16 cellular contexts compared by ENCODE assay signal in the genomic region with DNA sequence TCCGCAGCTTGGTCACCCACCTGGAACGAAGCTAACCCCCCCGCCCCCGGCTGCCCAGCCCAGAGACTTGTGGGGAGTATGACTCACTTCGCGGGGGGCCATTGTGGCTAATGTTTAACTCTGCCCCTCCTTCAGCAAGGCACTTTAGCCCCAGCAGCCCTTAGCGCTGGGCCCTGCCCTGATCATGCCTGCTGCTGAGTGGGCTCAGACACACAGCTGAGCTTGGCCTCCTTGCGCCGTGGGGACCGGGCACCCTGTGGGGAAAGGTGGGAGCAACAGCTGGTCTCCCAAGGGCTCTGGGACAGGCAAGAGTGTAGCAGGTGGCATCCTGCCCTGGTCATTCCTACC. TPM values are rescaled to one million over a fixed set of nuclear protein-coding genes. Genes with fewer than 3 reads are reported as not detected.
A peak's percentile ranks its signal among the peaks of the same experiment; 100 is the strongest.
DNase-seq lines count a peak whose midpoint lies in the region; ATAC-seq, FAIRE-seq and TF ChIP-seq lines count a peak whose summit lies in the region.
"Had no signal": no experiment of that assay in that cellular context is flagged by ENCODE, and none has a peak within 500 bp of the region (broad histone marks: within the 10 kb centered on the region; RNA-seq: fewer than 3 reads in every experiment).

No MANE protein-coding gene starts in this region.

- H3K27me3 Mint-ChIP-seq in Caco-2 (ENCODE audit: insufficient read depth, unreplicated experiment) (no peaks in the 10 kb centered on the region), astrocyte (ENCODE audit: low read depth, unreplicated experiment) (peaks cover 25% of the 10 kb centered on the region)

- peak overlapping the region; percentile 79 for H3K27ac Mint-ChIP-seq in Caco-2 (ENCODE audit: unreplicated experiment)
- H3K27ac Mint-ChIP-seq in astrocyte (ENCODE audit: unreplicated experiment) = no peak overlapping the region

- H3K27ac ChIP-seq in astrocyte (ENCODE audit: low read depth, low read length) (no peak overlapping the region), muscle layer of duodenum (ENCODE audit: low read length) (peak overlapping the region; percentile 47), SK-N-SH (ENCODE audit: low read depth in 2 of 2, low read length in 1 of 2) (no peak overlapping the region)

- H3K9me3 ChIP-seq in Caco-2 = no peaks in the 10 kb centered on the region
- peaks cover 2% of the 10 kb centered on the region for H3K9me3 ChIP-seq in astrocyte (ENCODE audit: insufficient read depth, low read depth, low read length)
- no peaks in the 10 kb centered on the region for H3K9me3 ChIP-seq in muscle layer of duodenum (ENCODE audit: control insufficient read depth in 1 of 2, low read length in 2 of 2)
- no peaks in the 10 kb centered on the region for H3K9me3 ChIP-seq in SK-N-SH

- H3K9ac ChIP-seq in astrocyte (ENCODE audit: low read length) (no peak overlapping the region), SK-N-SH (no peak overlapping the region)

- peaks cover 53% of the 10 kb centered on the region for H3K4me1 ChIP-seq in Caco-2
- H3K4me1 ChIP-seq in astrocyte (ENCODE audit: insufficient read depth, low read length) = no peaks in the 10 kb centered on the region
- peaks cover 0 to 6% of the 10 kb centered on the region in 2 donors for H3K4me1 ChIP-seq in muscle layer of duodenum (ENCODE audit: control insufficient read depth in 1 of 2, insufficient read depth in 2 of 2, low read length in 2 of 2)
- peaks cover 0 to 8% of the 10 kb centered on the region in 2 experiments; a peak in 1 of 4 replicates for H3K4me1 ChIP-seq in SK-N-SH (ENCODE audit: control insufficient read depth in 1 of 2, insufficient read depth in 2 of 2, low read depth in 1 of 2, low read length in 1 of 2)

- WGBS in SK-N-SH (ENCODE audit: low lambda C conversion rate) = 73% methylated on average over 7 of the region's 10 CpGs

- TF ChIP-seq RAD21 in SK-N-SH (IDR thresholded peaks at IDR 0.05; ENCODE audit: low read length) = no peak

- POLR2A ChIA-PET in Caco-2 (lab: Charles Lee) (no interaction called here), SK-N-SH (lab: Yijun Ruan, JAX) (no interaction called here)

- intact Hi-C loops in Caco-2 (cut with micrococcal nuclease; ENCODE audit: unreplicated experiment) = loop anchor here (2.0 to 5.0 kb wide), 2 partner anchors 58 to 151 kb away; no protein-coding TSS in a partner anchor

- H4K20me1 ChIP-seq in astrocyte (ENCODE audit: insufficient read depth, low read length) (no peaks in the 10 kb centered on the region), SK-N-SH (ENCODE audit: insufficient read depth) (no peaks in the 10 kb centered on the region)

- TF ChIP-seq EP300 in SK-N-SH (IDR thresholded peaks at IDR 0.05; ENCODE audit: borderline replicate concordance in 1 of 2, low read depth in 1 of 2, low read length in 1 of 2) = no peak

- no peaks in the 10 kb centered on the region for H3F3A ChIP-seq in SK-N-SH (replicated peaks; ENCODE audit: insufficient read depth)

- H2AFZ ChIP-seq in astrocyte (ENCODE audit: low read depth, low read length) (no peak overlapping the region), SK-N-SH (ENCODE audit: low read depth) (no peak overlapping the region)

- H3K4me1 Mint-ChIP-seq in Caco-2 (ENCODE audit: low read depth, unreplicated experiment) (peaks cover 15% of the 10 kb centered on the region), astrocyte (ENCODE audit: low read depth, unreplicated experiment) (peaks cover 4% of the 10 kb centered on the region)

- peak overlapping the region; percentile 12 for H3K4me3 Mint-ChIP-seq in Caco-2 (ENCODE audit: unreplicated experiment)
- H3K4me3 Mint-ChIP-seq in astrocyte (ENCODE audit: unreplicated experiment) = no peak overlapping the region

- no peaks in the 10 kb centered on the region for H3K79me2 ChIP-seq in astrocyte (ENCODE audit: insufficient read depth, low read length)
- H3K79me2 ChIP-seq in SK-N-SH (ENCODE audit: insufficient read depth) = no peaks in the 10 kb centered on the region

- FAIRE-seq in astrocyte (lab: Jason Lieb, UNC) = no peak

- no peak overlapping the region for H3K4me3 ChIP-seq in Caco-2 (ENCODE audit: low read depth, low read length)
- no peak overlapping the region for H3K4me3 ChIP-seq in astrocyte (ENCODE audit: insufficient read depth, low read depth, low read length)
- no peak overlapping the region for H3K4me3 ChIP-seq in muscle layer of duodenum (ENCODE audit: low read depth in 1 of 2, low read length in 2 of 2)
- no peak overlapping the region for H3K4me3 ChIP-seq in SK-N-SH (ENCODE audit: low read depth in 2 of 2, low read length in 1 of 2)
- H3K4me3 ChIP-seq: skin epidermis had no signal

- no peak for TF ChIP-seq CTCF in Caco-2 (IDR thresholded peaks at IDR 0.05; ENCODE audit: insufficient read depth in 1 of 2, low read depth in 1 of 2, low read length in 1 of 2, severe bottlenecking in 1 of 2, unreplicated experiment in 1 of 2)
- TF ChIP-seq CTCF in astrocyte (IDR thresholded peaks at IDR 0.05; ENCODE audit: insufficient read depth, low read depth, low read length) = no peak
- no peak for TF ChIP-seq CTCF in SK-N-SH (IDR thresholded peaks at IDR 0.05)

- BruUV-seq in Caco-2 (replicated peaks; lab: Mats Ljungman, UMichigan) = no TSS peak

- H3K9me2 ChIP-seq in SK-N-SH = no peaks in the 10 kb centered on the region

- H3K36me3 Mint-ChIP-seq in Caco-2 (ENCODE audit: insufficient read depth, unreplicated experiment) (no peaks in the 10 kb centered on the region), astrocyte (ENCODE audit: low read depth, unreplicated experiment) (no peaks in the 10 kb centered on the region)

- peak; percentile 43 for ATAC-seq in GM21723 (IDR thresholded peaks at IDR 0.05; ENCODE audit: unreplicated experiment)
- ATAC-seq in GM21360 (IDR thresholded peaks at IDR 0.05; ENCODE audit: unreplicated experiment) = no peak
- ATAC-seq: Panc1 had no signal

- H3K27me3 ChIP-seq in Caco-2 (replicated peaks; ENCODE audit: control insufficient read depth, insufficient read depth, low read length) (no peaks in the 10 kb centered on the region), astrocyte (ENCODE audit: insufficient read depth, low read length) (peaks cover 51% of the 10 kb centered on the region), muscle layer of duodenum (ENCODE audit: low read depth, low read length) (peaks cover 3% of the 10 kb centered on the region), SK-N-SH (ENCODE audit: insufficient read depth) (peaks cover 44% of the 10 kb centered on the region; the same call in 1 of the 2 replicates)

- H3K4me2 ChIP-seq in astrocyte (ENCODE audit: low read length) = no peak overlapping the region
- no peak overlapping the region for H3K4me2 ChIP-seq in SK-N-SH

- DNase-seq in Caco-2 (peak; percentile 54 to 79), astrocyte (ENCODE audit: low read depth) (peak; percentile 7), NCI-H2227 (lab: John Stamatoyannopoulos, UW; ENCODE audit: unreplicated experiment) (no peak), SK-N-SH (no peak), medulla oblongata (ENCODE audit: extremely low spot score) (no peak)
- DNase-seq: DMS79 treated with DMSO at 0.1 percent for 48 hours; effector CD8-positive, alpha-beta T cell; KG1; trophoblast cell had no signal

- H3K9me3 Mint-ChIP-seq in Caco-2 (ENCODE audit: unreplicated experiment) (no peaks in the 10 kb centered on the region), astrocyte (ENCODE audit: unreplicated experiment) (no peaks in the 10 kb centered on the region)

- CTCF ChIA-PET in Caco-2 (lab: Charles Lee) (interaction anchor here (1.7 to 1.9 kb wide), 2 partner anchors 17 to 20 kb away, joined by 4 to 12 read pairs; no protein-coding TSS in a partner anchor), SK-N-SH (lab: Yijun Ruan, JAX) (interaction anchor here (1.2 to 9.6 kb wide), 7 partner anchors 11 to 151 kb away, joined by 3 to 105 read pairs (median 6); no protein-coding TSS in a partner anchor)

- H3K36me3 ChIP-seq in Caco-2 (ENCODE audit: control insufficient read depth, insufficient read depth, low read length) (no peaks in the 10 kb centered on the region), astrocyte (ENCODE audit: insufficient read depth, low read length) (no peaks in the 10 kb centered on the region), muscle layer of duodenum (ENCODE audit: control insufficient read depth in 1 of 2, insufficient read depth in 2 of 2, low read length in 2 of 2) (no peaks in the 10 kb centered on the region), SK-N-SH (replicated peaks in 1 of 2; ENCODE audit: control insufficient read depth in 1 of 2, insufficient read depth in 2 of 2, low read length in 1 of 2) (no peaks in the 10 kb centered on the region)

TF ChIP-seq in SK-N-SH, 30 proteins besides CTCF, POLR2A, EP300 and RAD21 (continues in another document):
- TF ChIP-seq YY1 (IDR thresholded peaks at IDR 0.05; ENCODE audit: low read depth) (no peak), FOXJ3 (CRISPR knock-in tag; IDR thresholded peaks at IDR 0.05) (no peak), NRF1 (IDR thresholded peaks at IDR 0.05; ENCODE audit: low read depth, low read length) (no peak), POLR2AphosphoS5 (IDR thresholded peaks at IDR 0.05; ENCODE audit: low read depth, low read length) (no peak)
- TF ChIP-seq, protein P1, sequence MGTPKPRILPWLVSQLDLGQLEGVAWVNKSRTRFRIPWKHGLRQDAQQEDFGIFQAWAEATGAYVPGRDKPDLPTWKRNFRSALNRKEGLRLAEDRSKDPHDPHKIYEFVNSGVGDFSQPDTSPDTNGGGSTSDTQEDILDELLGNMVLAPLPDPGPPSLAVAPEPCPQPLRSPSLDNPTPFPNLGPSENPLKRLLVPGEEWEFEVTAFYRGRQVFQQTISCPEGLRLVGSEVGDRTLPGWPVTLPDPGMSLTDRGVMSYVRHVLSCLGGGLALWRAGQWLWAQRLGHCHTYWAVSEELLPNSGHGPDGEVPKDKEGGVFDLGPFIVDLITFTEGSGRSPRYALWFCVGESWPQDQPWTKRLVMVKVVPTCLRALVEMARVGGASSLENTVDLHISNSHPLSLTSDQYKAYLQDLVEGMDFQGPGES (IDR thresholded peaks at IDR 0.05; ENCODE audit: low read depth, low read length) = no peak

RNA-seq across cellular contexts. Expression of a gene that starts 6.3 kb away (rescaled TPM):
- total RNA-seq in Caco-2 (2022) = 77.2 and 80.5 TPM in 2 replicates
- 0.29 and 1.2 TPM in 2 replicates for total RNA-seq in astrocyte
- 0.03 TPM in 1 of 2 replicates, not detected in the other for polyA plus RNA-seq in SK-N-SH (2012; rRNA removed)
- 0.04 and 0.09 TPM in 2 replicates for polyA plus RNA-seq in SK-N-SH (2012; cell fraction: cytosol; rRNA removed)
- 0.05 and 0.19 TPM in 2 replicates for polyA plus RNA-seq in SK-N-SH (2012; cell fraction: nucleus; rRNA removed)
- total RNA-seq: mononuclear cell had no signal

RNA-seq across cellular contexts. Expression of a gene that starts 16.1 kb away (rescaled TPM):
- total RNA-seq in Caco-2 (2022) (not detected in 2 replicates), astrocyte (3.0 and 3.2 TPM in 2 replicates)
- 0.11 TPM in 1 of 2 replicates, not detected in the other for polyA plus RNA-seq in SK-N-SH (2012; rRNA removed)
- polyA plus RNA-seq in SK-N-SH (2012; cell fraction: cytosol; rRNA removed) = 0.03 and 0.25 TPM in 2 replicates
- 0.15 and 0.17 TPM in 2 replicates for polyA plus RNA-seq in SK-N-SH (2012; cell fraction: nucleus; rRNA removed)
- total RNA-seq: glomerular endothelial cell, mononuclear cell had no signal

RNA-seq across cellular contexts. Expression of a gene that starts 28.0 kb away (rescaled TPM):
- total RNA-seq in Caco-2 (2022) (5.9 and 7.3 TPM in 2 replicates), astrocyte (2.2 and 6.1 TPM in 2 replicates)
- polyA plus RNA-seq in SK-N-SH (2012; rRNA removed) = 0.33 and 0.57 TPM in 2 replicates
- 0.33 and 0.38 TPM in 2 replicates for polyA plus RNA-seq in SK-N-SH (2012; cell fraction: cytosol; rRNA removed)
- polyA plus RNA-seq in SK-N-SH (2012; cell fraction: nucleus; rRNA removed) = 0.50 and 0.81 TPM in 2 replicates

Comparison
In these comparisons a context has a peak if more than half of its experiments do, and no peak if none do; other contexts are left out.
1. DNase-seq: peak in Caco-2 (2 of 2) and astrocyte (single experiment); none in NCI-H2227 (single experiment), SK-N-SH (single experiment) and medulla oblongata (single experiment).
2. RNA of a gene that starts 6.3 kb away (total RNA-seq): 77.2 to 80.5 TPM in Caco-2; 0.29 to 1.2 TPM in astrocyte; every median in the first group is over 10 times any median in the second.